7 cellular contexts compared by ENCODE assay signal in genomic region chr14:30363219-30363880, GRCh38.
DNase-seq lines count a peak whose midpoint lies in the region; ATAC-seq, FAIRE-seq and TF ChIP-seq lines count a peak whose summit lies in the region.
"Not testable (repeated sequence)": the region's sequence is repeated elsewhere in the genome, so short reads cannot be mapped to it uniquely, and the experiment has no call there.

No MANE protein-coding gene starts in this region.

- H2AFZ ChIP-seq in HCT116 (ENCODE audit: low read depth, low read length, poor library complexity, severe bottlenecking) (peak overlapping the region; percentile 83), K562 (ENCODE audit: low read depth, low read length) (peak overlapping the region; percentile 89)

- not testable (repeated sequence) for H3K9me1 ChIP-seq in K562 (ENCODE audit: control insufficient read depth, insufficient read depth, low read length)

- H3K27ac ChIP-seq in HCT116 (ENCODE audit: low read depth, low read length) (peak overlapping the region; percentile 35), K562 (ENCODE audit: extremely low read depth, low read depth, low read length) (peak overlapping the region; percentile 51; the same call in 2 of the 3 replicates)

- H3K36me3 Mint-ChIP-seq in neural crest cell (ENCODE audit: low read depth): not testable (repeated sequence)

- CTCF ChIA-PET in HCT116 (lab: Charles Lee): interaction anchor here (1.0 kb wide), 1 partner anchor 80 kb away, joined by 3 read pairs; no protein-coding TSS in a partner anchor
- CTCF ChIA-PET in K562 (lab: Yijun Ruan, JAX; ENCODE audit: low intra/inter-chr PET ratio): not testable (repeated sequence)

- peak overlapping the region; percentile 47; the same call in 1 of the 2 replicates for H3K9ac ChIP-seq in HCT116 (ENCODE audit: low read length)
- peak overlapping the region; percentile 17 for H3K9ac ChIP-seq in NT2/D1 (ENCODE audit: insufficient read length, low read depth)
- peak overlapping the region; percentile 28 to 55; a peak in 2 of 4 replicates for H3K9ac ChIP-seq in K562 (ENCODE audit: insufficient read depth in 1 of 2, low read depth in 2 of 2, low read length in 2 of 2)

- WGBS in K562 (ENCODE audit: insufficient coverage, low coverage, missing lambda C conversion rate): 3% methylated on average over 6 of the region's 27 CpGs

- peak overlapping the region; percentile 78 for H3K4me2 ChIP-seq in HCT116 (ENCODE audit: low read length)
- peak overlapping the region; percentile 69 for H3K4me2 ChIP-seq in K562 (ENCODE audit: insufficient read depth, low read length)

- H3K9me3 Mint-ChIP-seq in neural crest cell: not testable (repeated sequence)

- not testable (repeated sequence) for TF ChIP-seq EP300 in K562 (IDR thresholded peaks at IDR 0.05; ENCODE audit: low read length)

- H3K4me1 Mint-ChIP-seq in neural crest cell: not testable (repeated sequence)

- not testable (repeated sequence) for H3K9me2 ChIP-seq in HCT116 (ENCODE audit: insufficient read depth)

- TF ChIP-seq POLR2A in HCT116 (IDR thresholded peaks at IDR 0.05; ENCODE audit: borderline replicate concordance, extremely low read depth, insufficient read depth, insufficient read length): not testable (repeated sequence)
- peak; percentile 61 for TF ChIP-seq POLR2A in K562 (conservative IDR thresholded peaks at IDR 0.05)

- not testable (repeated sequence) for H3K27me3 ChIP-seq in HCT116 (ENCODE audit: insufficient read depth, low read length); NT2/D1 (ENCODE audit: insufficient read depth, insufficient read length); K562 (ENCODE audit: control insufficient read depth in 2 of 2, insufficient read depth in 2 of 2, low read length in 2 of 2)

- POLR2A ChIA-PET in HCT116 (lab: Charles Lee): not testable (repeated sequence)
- POLR2A ChIA-PET in K562 (lab: Yijun Ruan, JAX): interaction anchor here (0.8 to 0.9 kb wide), 2 partner anchors 11 to 17 kb away, joined by 3 read pairs; no protein-coding TSS in a partner anchor

- in situ Hi-C loops in K562 (cut with MboI): not testable (repeated sequence)

- H3K36me3 ChIP-seq in HCT116 (ENCODE audit: control insufficient read depth in 1 of 2, insufficient read depth in 2 of 2, low read length in 2 of 2); NT2/D1 (ENCODE audit: insufficient read depth, insufficient read length, low read length); K562 (ENCODE audit: control insufficient read depth, insufficient read depth, low read length): not testable (repeated sequence)

- peak; percentile 53; the same call in 1 of the 2 replicates for ATAC-seq in HCT116
- ATAC-seq in K562: peak; percentile 75

- not testable (repeated sequence) for H3K27me3 Mint-ChIP-seq in neural crest cell (ENCODE audit: low read depth)

- BruUV-seq in HCT116 (replicated peaks; lab: Mats Ljungman, UMichigan); K562 (replicated peaks; lab: Mats Ljungman, UMichigan): not testable (repeated sequence)

- H3K79me2 ChIP-seq in HCT116 (ENCODE audit: insufficient read depth, low read length); K562 (ENCODE audit: control insufficient read depth, insufficient read depth, low read length): not testable (repeated sequence)

- not testable (repeated sequence) for TF ChIP-seq RAD21 in HCT116 (IDR thresholded peaks at IDR 0.05; ENCODE audit: low read depth); K562 (CRISPR knock-in tag; conservative IDR thresholded peaks at IDR 0.05 in 1 of 2, IDR thresholded peaks at IDR 0.05 in 1 of 2)

- FAIRE-seq in K562 (lab: Jason Lieb, UNC): peak; percentile 15

- H3K4me1 ChIP-seq in HCT116 (ENCODE audit: control insufficient read depth in 1 of 2, insufficient read depth in 2 of 2, low read length in 2 of 2); NT2/D1 (ENCODE audit: insufficient read depth, insufficient read length); K562 (replicated peaks in 1 of 2; ENCODE audit: control insufficient read depth in 2 of 2, insufficient read depth in 2 of 2, low read length in 2 of 2): not testable (repeated sequence)

- RAD21 ChIA-PET in HCT116 (lab: Charles Lee; ENCODE audit: low non-redundant PET in 1 of 2, low total read pairs in 2 of 2, uncharacterized antibody in 2 of 2, unreplicated experiment in 2 of 2): not testable (repeated sequence)

- peak overlapping the region; percentile 1 for H3K4me3 Mint-ChIP-seq in neural crest cell

- TF ChIP-seq CTCF in HCT116 (IDR thresholded peaks at IDR 0.05 in 2 of 3, conservative IDR thresholded peaks at IDR 0.05 in 1 of 3; ENCODE audit: borderline replicate concordance in 1 of 3, insufficient read depth in 1 of 3, low read depth in 2 of 3, low read length in 2 of 3); K562 (IDR thresholded peaks at IDR 0.05 in 2 of 3, conservative IDR thresholded peaks at IDR 0.05 in 1 of 3; ENCODE audit: insufficient read depth in 2 of 3, low read depth in 1 of 3, low read length in 3 of 3); fibroblast of villous mesenchyme (IDR thresholded peaks at IDR 0.05; ENCODE audit: insufficient read depth, low read depth, low read length); neural crest cell (conservative IDR thresholded peaks at IDR 0.05): not testable (repeated sequence)

- not testable (repeated sequence) for H3K9me3 ChIP-seq in HCT116 (ENCODE audit: control insufficient read depth in 1 of 2, insufficient read depth in 1 of 2, low read depth in 1 of 2, low read length in 2 of 2); K562 (replicated peaks; ENCODE audit: control insufficient read depth, insufficient read depth, low read depth, low read length)
- peaks cover 12% of the 10 kb centered on the region; the same call in 1 of the 2 replicates for H3K9me3 ChIP-seq in NT2/D1 (ENCODE audit: insufficient read depth, low read length)

- H3K4me3 ChIP-seq in HCT116 (replicated peaks in 1 of 2; ENCODE audit: low read depth in 1 of 2, low read length in 2 of 2): peak overlapping the region; percentile 45 to 57
- peak overlapping the region; percentile 32 for H3K4me3 ChIP-seq in NT2/D1 (ENCODE audit: insufficient read length, low read depth)
- H3K4me3 ChIP-seq in K562: peak overlapping the region; percentile 34
- H3K4me3 ChIP-seq in fibroblast of villous mesenchyme (ENCODE audit: low read depth, low read length): peak overlapping the region; percentile 53

- intact Hi-C loops in HCT116 (cut with micrococcal nuclease); K562 (cut with micrococcal nuclease): not testable (repeated sequence)

- H3K27ac Mint-ChIP-seq in neural crest cell (ENCODE audit: unreplicated experiment): peak overlapping the region; percentile 35

- DNase-seq in DMS114 treated with DMSO at 0.1 percent for 48 hours (lab: John Stamatoyannopoulos, UW; ENCODE audit: unreplicated experiment) (peak; percentile 8), NCI-H1417 (lab: John Stamatoyannopoulos, UW) (peak; percentile 14 to 54 (median 39)), K562 (ENCODE audit: extremely low read depth in 1 of 4, low spot score in 3 of 4) (peak; percentile 12 to 38 (median 15))
- DNase-seq in HCT116 (ENCODE audit: low read depth, low spot score); NT2/D1 (ENCODE audit: low read depth, low spot score); fibroblast of villous mesenchyme (ENCODE audit: low read depth); neural crest cell (ENCODE audit: low read depth, low spot score): not testable (repeated sequence)

- not testable (repeated sequence) for H4K20me1 ChIP-seq in HCT116 (ENCODE audit: insufficient read depth); K562 (replicated peaks; ENCODE audit: control insufficient read depth, insufficient read depth, low read length)

TF ChIP-seq in K562, 482 proteins besides CTCF, POLR2A, EP300 and RAD21:
- TF ChIP-seq NRF1 (conservative IDR thresholded peaks at IDR 0.05 in 1 of 2, IDR thresholded peaks at IDR 0.05 in 1 of 2): 0 out of 4 replicates have a peak, but pooled peaks of 1 of the 2 experiments have one; percentile 43
- TF ChIP-seq TAF9B (IDR thresholded peaks at IDR 0.05; ENCODE audit: partially characterized antibody): peak; percentile 40
- peak; percentile 26; the same call in 1 of the 2 replicates for TF ChIP-seq EP400 (IDR thresholded peaks at IDR 0.05)
- 0 out of 2 replicates have a peak, but pooled peaks have one; percentile 23 for TF ChIP-seq RBFOX2 (IDR thresholded peaks at IDR 0.05; ENCODE audit: low read depth, low read length)
- peak in 1 of 3 experiments; percentile 53 for TF ChIP-seq YY1 (IDR thresholded peaks at IDR 0.05; ENCODE audit: borderline replicate concordance in 1 of 3, control insufficient read depth in 1 of 3, extremely low read depth in 1 of 3, insufficient read depth in 3 of 3, insufficient read length in 1 of 3, insufficient replicate concordance in 2 of 3, low read depth in 1 of 3, low read length in 2 of 3)
- peak; percentile 65 for TF ChIP-seq NFRKB (IDR thresholded peaks at IDR 0.05; ENCODE audit: low read depth)
